In the genomic region with DNA sequence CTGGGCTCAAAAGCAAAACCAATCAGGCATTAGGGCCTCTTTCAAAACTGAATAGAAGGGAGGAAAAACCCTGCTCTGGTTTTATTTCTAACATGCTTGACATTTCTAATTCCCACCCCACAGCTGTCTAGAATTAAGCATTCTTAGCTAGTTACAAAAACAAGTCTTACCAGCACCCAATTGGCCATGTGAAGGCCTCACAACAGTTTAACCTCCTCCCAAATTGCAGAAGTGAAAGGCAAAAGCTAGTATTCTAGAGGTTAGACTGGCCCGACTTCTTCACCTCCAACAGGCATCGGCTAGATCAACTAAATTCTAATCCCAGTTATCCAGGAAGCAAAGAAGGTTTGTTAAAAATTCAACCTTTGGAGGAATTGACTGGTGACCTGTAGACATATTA, we compare ENCODE assay signal across 1 cellular context.
TF ChIP-seq lines count a peak whose summit lies in the region.

No MANE protein-coding gene starts in this region.

TF ChIP-seq in WTC11, 78 proteins besides CTCF, POLR2A, EP300 and RAD21 (continued from another document):
- TF ChIP-seq PRDM15 (CRISPR knock-in tag; IDR thresholded peaks at IDR 0.05) = no peak
